In genomic region chr12:59780605-59781135, GRCh38 we compare ENCODE assay signal across 8 cellular contexts.
DNase-seq lines count a peak whose midpoint lies in the region; ATAC-seq and TF ChIP-seq lines count a peak whose summit lies in the region.
"Had no signal": no experiment of that assay in that cellular context is flagged by ENCODE, and none has a peak within 500 bp of the region (broad histone marks: within the 10 kb centered on the region; RNA-seq: fewer than 3 reads in every experiment).

No MANE protein-coding gene starts in this region.

- DNase-seq in GM13977 (ENCODE audit: low spot score) (no peak), NB4 (ENCODE audit: low read depth) (peak; percentile 56), epithelial cell of proximal tubule (ENCODE audit: low read depth) (peak; percentile 31), progenitor cell of endocrine pancreas (ENCODE audit: low spot score, unreplicated experiment) (no peak), thyroid gland (no peak)
- DNase-seq: stimulated activated CD4-positive, alpha-beta T cell treated with anti-CD3 and anti-CD28 coated beads, Interleukin-15, amount 100 ng/mL, for 24 hours had no signal

- H3K4me1 Mint-ChIP-seq in progenitor cell of endocrine pancreas (ENCODE audit: low read depth), result no peaks in the 10 kb centered on the region

- no peaks in the 10 kb centered on the region for H3K27me3 ChIP-seq in thyroid gland

- no peaks in the 10 kb centered on the region for H3K4me1 ChIP-seq in thyroid gland

- TF ChIP-seq POLR2A in NB4 (IDR thresholded peaks at IDR 0.05; ENCODE audit: extremely low read depth, insufficient read length) (no peak), thyroid gland (IDR thresholded peaks at IDR 0.05) (no peak)

- no peaks in the 10 kb centered on the region for H3K9me3 Mint-ChIP-seq in progenitor cell of endocrine pancreas (ENCODE audit: low read depth)

- H3K36me3 ChIP-seq in thyroid gland, result no peaks in the 10 kb centered on the region

- H3K36me3 Mint-ChIP-seq in progenitor cell of endocrine pancreas (ENCODE audit: insufficient read depth), result no peaks in the 10 kb centered on the region

- WGBS in thyroid gland, 2 donors, result 36 to 44% methylated on average over 3 of the region's 3 CpGs

- ATAC-seq in HG02678 (IDR thresholded peaks at IDR 0.05; ENCODE audit: unreplicated experiment), result no peak
- no peak for ATAC-seq in GM21723 (IDR thresholded peaks at IDR 0.05; ENCODE audit: unreplicated experiment)

- H3K9me3 ChIP-seq in thyroid gland, result no peaks in the 10 kb centered on the region

- H3K4me3 ChIP-seq in NB4 (ENCODE audit: low read depth, low read length) (no peak overlapping the region), epithelial cell of proximal tubule (ENCODE audit: low read depth, low read length) (no peak overlapping the region), thyroid gland (replicated peaks in 1 of 3) (no peak overlapping the region)

- TF ChIP-seq CTCF in GM13977 (IDR thresholded peaks at IDR 0.05; ENCODE audit: extremely low read depth, insufficient read depth, missing control alignments) (peak; percentile 21), NB4 (IDR thresholded peaks at IDR 0.05; ENCODE audit: low read depth, low read length) (peak; percentile 53), epithelial cell of proximal tubule (conservative IDR thresholded peaks at IDR 0.05; ENCODE audit: low read depth, low read length) (peak; percentile 81), progenitor cell of endocrine pancreas (IDR thresholded peaks at IDR 0.05; ENCODE audit: unreplicated experiment) (peak; percentile 41), thyroid gland (IDR thresholded peaks at IDR 0.05) (peak in 2 of 6 experiments; percentile 18 to 36)

- intact Hi-C loops in thyroid gland (cut with DNase I), result no loop called here

- H3K27ac ChIP-seq in thyroid gland, result no peak overlapping the region

- H3K27ac Mint-ChIP-seq in progenitor cell of endocrine pancreas, result no peak overlapping the region

- in situ Hi-C loops in GM13977 (cut with MboI; ENCODE audit: low pct_unique_long_range_greater_than_20kb, low sequenced_read_pairs, unreplicated experiment), result no loop called here

- no peak overlapping the region for H3K4me3 Mint-ChIP-seq in progenitor cell of endocrine pancreas (ENCODE audit: low read depth)

- H3K27me3 Mint-ChIP-seq in progenitor cell of endocrine pancreas, result no peaks in the 10 kb centered on the region

Comparison
In these comparisons a context has a peak if more than half of its experiments do, and no peak if none do; other contexts are left out.
1. DNase-seq: peak in NB4 (single experiment) and epithelial cell of proximal tubule (single experiment); none in GM13977 (single experiment), progenitor cell of endocrine pancreas (single experiment) and thyroid gland (0 of 2).